Comparison of ENCODE assay signal across 2 cellular contexts in the genomic region with DNA sequence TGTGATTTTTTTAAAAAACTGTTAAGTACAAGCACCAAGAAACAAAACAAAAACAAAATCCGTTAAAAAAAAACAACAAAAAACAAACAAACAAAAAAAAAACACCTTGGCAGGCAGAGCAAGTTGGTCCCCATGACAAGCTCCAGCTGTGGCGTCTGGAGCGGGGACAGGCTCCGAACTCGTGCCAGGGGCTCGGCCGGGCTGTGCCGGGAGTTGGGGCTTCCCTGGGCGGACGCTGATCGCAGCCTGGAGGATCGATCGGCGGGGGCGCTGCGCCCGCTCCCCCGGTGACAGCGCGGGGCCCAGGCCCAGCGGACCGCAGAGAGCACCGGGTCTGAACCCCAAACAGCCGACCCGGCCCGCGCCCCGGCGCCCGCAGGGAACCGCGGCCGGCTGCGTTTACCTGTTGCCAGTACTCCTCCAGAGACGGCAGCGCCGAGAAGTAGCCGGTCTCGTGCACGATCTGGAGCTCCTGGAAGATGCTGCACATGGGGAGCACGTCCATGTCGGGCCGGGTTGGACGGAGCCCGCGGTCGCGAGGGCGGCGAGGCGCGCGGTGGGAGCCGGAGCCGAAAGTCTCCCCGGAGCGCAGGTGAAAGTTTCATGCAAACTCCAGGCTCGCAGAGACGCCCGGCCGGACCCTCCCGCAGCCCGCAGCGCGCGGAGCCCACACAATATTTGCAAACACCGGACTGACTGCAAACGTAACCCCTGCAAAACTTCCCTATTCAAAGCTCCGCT.
TF ChIP-seq lines count a peak whose summit lies in the region.

A gene (minus strand): TSS at position 700 of the 741 bp plus-strand sequence. CDS start 195 bp downstream, at position 505.

TF ChIP-seq in GM23338, 12 proteins besides CTCF, POLR2A, EP300 and RAD21:
- TF ChIP-seq, protein P1, sequence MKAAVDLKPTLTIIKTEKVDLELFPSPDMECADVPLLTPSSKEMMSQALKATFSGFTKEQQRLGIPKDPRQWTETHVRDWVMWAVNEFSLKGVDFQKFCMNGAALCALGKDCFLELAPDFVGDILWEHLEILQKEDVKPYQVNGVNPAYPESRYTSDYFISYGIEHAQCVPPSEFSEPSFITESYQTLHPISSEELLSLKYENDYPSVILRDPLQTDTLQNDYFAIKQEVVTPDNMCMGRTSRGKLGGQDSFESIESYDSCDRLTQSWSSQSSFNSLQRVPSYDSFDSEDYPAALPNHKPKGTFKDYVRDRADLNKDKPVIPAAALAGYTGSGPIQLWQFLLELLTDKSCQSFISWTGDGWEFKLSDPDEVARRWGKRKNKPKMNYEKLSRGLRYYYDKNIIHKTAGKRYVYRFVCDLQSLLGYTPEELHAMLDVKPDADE (IDR thresholded peaks at IDR 0.05) = no peak
- TF ChIP-seq JUNB (IDR thresholded peaks at IDR 0.05; ENCODE audit: unreplicated experiment) = no peak
- no peak for TF ChIP-seq STAT1 (IDR thresholded peaks at IDR 0.05; ENCODE audit: unreplicated experiment)
- no peak for TF ChIP-seq POLR2AphosphoS5 (IDR thresholded peaks at IDR 0.05; ENCODE audit: low read depth)

TF ChIP-seq in K562, 482 proteins besides CTCF, POLR2A, EP300 and RAD21 (continued from another document and continues in another):
- no peak for TF ChIP-seq ZFP30 (CRISPR knock-in tag; IDR thresholded peaks at IDR 0.05; ENCODE audit: borderline replicate concordance)
- TF ChIP-seq, protein P2, sequence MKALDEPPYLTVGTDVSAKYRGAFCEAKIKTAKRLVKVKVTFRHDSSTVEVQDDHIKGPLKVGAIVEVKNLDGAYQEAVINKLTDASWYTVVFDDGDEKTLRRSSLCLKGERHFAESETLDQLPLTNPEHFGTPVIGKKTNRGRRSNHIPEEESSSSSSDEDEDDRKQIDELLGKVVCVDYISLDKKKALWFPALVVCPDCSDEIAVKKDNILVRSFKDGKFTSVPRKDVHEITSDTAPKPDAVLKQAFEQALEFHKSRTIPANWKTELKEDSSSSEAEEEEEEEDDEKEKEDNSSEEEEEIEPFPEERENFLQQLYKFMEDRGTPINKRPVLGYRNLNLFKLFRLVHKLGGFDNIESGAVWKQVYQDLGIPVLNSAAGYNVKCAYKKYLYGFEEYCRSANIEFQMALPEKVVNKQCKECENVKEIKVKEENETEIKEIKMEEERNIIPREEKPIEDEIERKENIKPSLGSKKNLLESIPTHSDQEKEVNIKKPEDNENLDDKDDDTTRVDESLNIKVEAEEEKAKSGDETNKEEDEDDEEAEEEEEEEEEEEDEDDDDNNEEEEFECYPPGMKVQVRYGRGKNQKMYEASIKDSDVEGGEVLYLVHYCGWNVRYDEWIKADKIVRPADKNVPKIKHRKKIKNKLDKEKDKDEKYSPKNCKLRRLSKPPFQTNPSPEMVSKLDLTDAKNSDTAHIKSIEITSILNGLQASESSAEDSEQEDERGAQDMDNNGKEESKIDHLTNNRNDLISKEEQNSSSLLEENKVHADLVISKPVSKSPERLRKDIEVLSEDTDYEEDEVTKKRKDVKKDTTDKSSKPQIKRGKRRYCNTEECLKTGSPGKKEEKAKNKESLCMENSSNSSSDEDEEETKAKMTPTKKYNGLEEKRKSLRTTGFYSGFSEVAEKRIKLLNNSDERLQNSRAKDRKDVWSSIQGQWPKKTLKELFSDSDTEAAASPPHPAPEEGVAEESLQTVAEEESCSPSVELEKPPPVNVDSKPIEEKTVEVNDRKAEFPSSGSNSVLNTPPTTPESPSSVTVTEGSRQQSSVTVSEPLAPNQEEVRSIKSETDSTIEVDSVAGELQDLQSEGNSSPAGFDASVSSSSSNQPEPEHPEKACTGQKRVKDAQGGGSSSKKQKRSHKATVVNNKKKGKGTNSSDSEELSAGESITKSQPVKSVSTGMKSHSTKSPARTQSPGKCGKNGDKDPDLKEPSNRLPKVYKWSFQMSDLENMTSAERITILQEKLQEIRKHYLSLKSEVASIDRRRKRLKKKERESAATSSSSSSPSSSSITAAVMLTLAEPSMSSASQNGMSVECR (CRISPR knock-in tag; IDR thresholded peaks at IDR 0.05) = peak; percentile 85
- 0 out of 2 replicates have a peak, but pooled peaks have one; percentile 20 for TF ChIP-seq PRMT5 (CRISPR knock-in tag; IDR thresholded peaks at IDR 0.05)
- 0 out of 4 replicates have a peak, but pooled peaks of 1 of the 2 experiments have one; percentile 8 for TF ChIP-seq SIN3A (IDR thresholded peaks at IDR 0.05; ENCODE audit: borderline replicate concordance in 2 of 2, control insufficient read depth in 1 of 2, low read depth in 2 of 2, low read length in 2 of 2)
- TF ChIP-seq, protein P3, sequence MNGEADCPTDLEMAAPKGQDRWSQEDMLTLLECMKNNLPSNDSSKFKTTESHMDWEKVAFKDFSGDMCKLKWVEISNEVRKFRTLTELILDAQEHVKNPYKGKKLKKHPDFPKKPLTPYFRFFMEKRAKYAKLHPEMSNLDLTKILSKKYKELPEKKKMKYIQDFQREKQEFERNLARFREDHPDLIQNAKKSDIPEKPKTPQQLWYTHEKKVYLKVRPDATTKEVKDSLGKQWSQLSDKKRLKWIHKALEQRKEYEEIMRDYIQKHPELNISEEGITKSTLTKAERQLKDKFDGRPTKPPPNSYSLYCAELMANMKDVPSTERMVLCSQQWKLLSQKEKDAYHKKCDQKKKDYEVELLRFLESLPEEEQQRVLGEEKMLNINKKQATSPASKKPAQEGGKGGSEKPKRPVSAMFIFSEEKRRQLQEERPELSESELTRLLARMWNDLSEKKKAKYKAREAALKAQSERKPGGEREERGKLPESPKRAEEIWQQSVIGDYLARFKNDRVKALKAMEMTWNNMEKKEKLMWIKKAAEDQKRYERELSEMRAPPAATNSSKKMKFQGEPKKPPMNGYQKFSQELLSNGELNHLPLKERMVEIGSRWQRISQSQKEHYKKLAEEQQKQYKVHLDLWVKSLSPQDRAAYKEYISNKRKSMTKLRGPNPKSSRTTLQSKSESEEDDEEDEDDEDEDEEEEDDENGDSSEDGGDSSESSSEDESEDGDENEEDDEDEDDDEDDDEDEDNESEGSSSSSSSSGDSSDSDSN (IDR thresholded peaks at IDR 0.05; ENCODE audit: borderline replicate concordance in 1 of 2, low read depth in 2 of 2, low read length in 2 of 2) = peak in 1 of 2 experiments; percentile 90; a peak in 2 of 4 replicates
- peak; percentile 82 for TF ChIP-seq EGR1 (conservative IDR thresholded peaks at IDR 0.05)
- peak; percentile 58; the same call in 1 of the 2 replicates for TF ChIP-seq SMAD4 (CRISPR knock-in tag; conservative IDR thresholded peaks at IDR 0.05)
- 0 out of 2 replicates have a peak, but pooled peaks have one; percentile 4 for TF ChIP-seq CBFA2T3 (IDR thresholded peaks at IDR 0.05)
- 0 out of 2 replicates have a peak, but pooled peaks have one; percentile 10 for TF ChIP-seq RNF2 (IDR thresholded peaks at IDR 0.05)
- TF ChIP-seq U2AF1 (optimal IDR thresholded peaks at IDR 0.05; ENCODE audit: low read depth, low read length) = peak; percentile 50
- TF ChIP-seq BHLHE40 (IDR thresholded peaks at IDR 0.05; ENCODE audit: low read length) = peak; percentile 55
- 0 out of 2 replicates have a peak, but pooled peaks have one; percentile 55 for TF ChIP-seq DNMT1 (IDR thresholded peaks at IDR 0.05)
- TF ChIP-seq RBFOX2 (IDR thresholded peaks at IDR 0.05; ENCODE audit: low read depth, low read length) = peak; percentile 64
- peak in 1 of 2 experiments; percentile 74; a peak in 2 of 4 replicates for TF ChIP-seq HDAC1 (IDR thresholded peaks at IDR 0.05)
- TF ChIP-seq ADNP (tag; IDR thresholded peaks at IDR 0.05) = no peak
- peak; percentile 72 for TF ChIP-seq ZFX (CRISPR knock-in tag; IDR thresholded peaks at IDR 0.05)
- peak; percentile 54; the same call in 1 of the 2 replicates for TF ChIP-seq L3MBTL2 (IDR thresholded peaks at IDR 0.05)
- TF ChIP-seq CBFA2T2 (conservative IDR thresholded peaks at IDR 0.05) = no peak
- TF ChIP-seq YY1 (IDR thresholded peaks at IDR 0.05; ENCODE audit: borderline replicate concordance in 1 of 3, control insufficient read depth in 1 of 3, extremely low read depth in 1 of 3, insufficient read depth in 3 of 3, insufficient read length in 1 of 3, insufficient replicate concordance in 2 of 3, low read depth in 1 of 3, low read length in 2 of 3) = peak in 1 of 3 experiments; percentile 56
- TF ChIP-seq ZNF23 (CRISPR knock-in tag; IDR thresholded peaks at IDR 0.05) = no peak
- TF ChIP-seq C11orf30 (IDR thresholded peaks at IDR 0.05; ENCODE audit: low read depth) = no peak
- no peak for TF ChIP-seq BRF1 (IDR thresholded peaks at IDR 0.05; ENCODE audit: borderline replicate concordance, extremely low read depth, insufficient read length)
- TF ChIP-seq HLTF (IDR thresholded peaks at IDR 0.05) = 0 out of 2 replicates have a peak, but pooled peaks have one; percentile 11
- TF ChIP-seq, protein P4, sequence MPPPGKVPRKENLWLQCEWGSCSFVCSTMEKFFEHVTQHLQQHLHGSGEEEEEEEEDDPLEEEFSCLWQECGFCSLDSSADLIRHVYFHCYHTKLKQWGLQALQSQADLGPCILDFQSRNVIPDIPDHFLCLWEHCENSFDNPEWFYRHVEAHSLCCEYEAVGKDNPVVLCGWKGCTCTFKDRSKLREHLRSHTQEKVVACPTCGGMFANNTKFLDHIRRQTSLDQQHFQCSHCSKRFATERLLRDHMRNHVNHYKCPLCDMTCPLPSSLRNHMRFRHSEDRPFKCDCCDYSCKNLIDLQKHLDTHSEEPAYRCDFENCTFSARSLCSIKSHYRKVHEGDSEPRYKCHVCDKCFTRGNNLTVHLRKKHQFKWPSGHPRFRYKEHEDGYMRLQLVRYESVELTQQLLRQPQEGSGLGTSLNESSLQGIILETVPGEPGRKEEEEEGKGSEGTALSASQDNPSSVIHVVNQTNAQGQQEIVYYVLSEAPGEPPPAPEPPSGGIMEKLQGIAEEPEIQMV (tag; conservative IDR thresholded peaks at IDR 0.05; ENCODE audit: low read depth) = peak; percentile 93
- TF ChIP-seq HNRNPLL (IDR thresholded peaks at IDR 0.05; ENCODE audit: low read depth, low read length, poor library complexity, severe bottlenecking) = no peak
- peak; percentile 26 for TF ChIP-seq PHF20 (IDR thresholded peaks at IDR 0.05; ENCODE audit: partially characterized antibody)
- TF ChIP-seq TGIF2 (CRISPR knock-in tag; IDR thresholded peaks at IDR 0.05) = peak; percentile 49; the same call in 1 of the 2 replicates
- no peak for TF ChIP-seq NFYB (IDR thresholded peaks at IDR 0.05; ENCODE audit: extremely low read depth, insufficient read length)
- 0 out of 2 replicates have a peak, but pooled peaks have one; percentile 15 for TF ChIP-seq ZBTB17 (CRISPR knock-in tag; IDR thresholded peaks at IDR 0.05)
- no peak for TF ChIP-seq ETV6 (IDR thresholded peaks at IDR 0.05; ENCODE audit: borderline replicate concordance in 1 of 2, low read depth in 2 of 2, low read length in 1 of 2)
- 0 out of 2 replicates have a peak, but pooled peaks have one; percentile 77 for TF ChIP-seq ETV6 (CRISPR knock-in tag; IDR thresholded peaks at IDR 0.05; ENCODE audit: borderline replicate concordance)
- TF ChIP-seq CC2D1A (IDR thresholded peaks at IDR 0.05) = peak; percentile 84
- TF ChIP-seq CEBPG (CRISPR knock-in tag; IDR thresholded peaks at IDR 0.05) = peak; percentile 49; the same call in 1 of the 2 replicates
- no peak for TF ChIP-seq CEBPG (tag; conservative IDR thresholded peaks at IDR 0.05 in 1 of 2, IDR thresholded peaks at IDR 0.05 in 1 of 2)
- TF ChIP-seq, protein P5, sequence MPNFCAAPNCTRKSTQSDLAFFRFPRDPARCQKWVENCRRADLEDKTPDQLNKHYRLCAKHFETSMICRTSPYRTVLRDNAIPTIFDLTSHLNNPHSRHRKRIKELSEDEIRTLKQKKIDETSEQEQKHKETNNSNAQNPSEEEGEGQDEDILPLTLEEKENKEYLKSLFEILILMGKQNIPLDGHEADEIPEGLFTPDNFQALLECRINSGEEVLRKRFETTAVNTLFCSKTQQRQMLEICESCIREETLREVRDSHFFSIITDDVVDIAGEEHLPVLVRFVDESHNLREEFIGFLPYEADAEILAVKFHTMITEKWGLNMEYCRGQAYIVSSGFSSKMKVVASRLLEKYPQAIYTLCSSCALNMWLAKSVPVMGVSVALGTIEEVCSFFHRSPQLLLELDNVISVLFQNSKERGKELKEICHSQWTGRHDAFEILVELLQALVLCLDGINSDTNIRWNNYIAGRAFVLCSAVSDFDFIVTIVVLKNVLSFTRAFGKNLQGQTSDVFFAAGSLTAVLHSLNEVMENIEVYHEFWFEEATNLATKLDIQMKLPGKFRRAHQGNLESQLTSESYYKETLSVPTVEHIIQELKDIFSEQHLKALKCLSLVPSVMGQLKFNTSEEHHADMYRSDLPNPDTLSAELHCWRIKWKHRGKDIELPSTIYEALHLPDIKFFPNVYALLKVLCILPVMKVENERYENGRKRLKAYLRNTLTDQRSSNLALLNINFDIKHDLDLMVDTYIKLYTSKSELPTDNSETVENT (CRISPR knock-in tag; IDR thresholded peaks at IDR 0.05) = 0 out of 2 replicates have a peak, but pooled peaks have one; percentile 44
- 0 out of 4 replicates have a peak, but pooled peaks of 1 of the 2 experiments have one; percentile 0 for TF ChIP-seq TBL1XR1 (IDR thresholded peaks at IDR 0.05; ENCODE audit: low read length in 2 of 2)
- TF ChIP-seq MAZ (CRISPR knock-in tag; conservative IDR thresholded peaks at IDR 0.05 in 1 of 2, IDR thresholded peaks at IDR 0.05 in 1 of 2) = 0 out of 4 replicates have a peak, but pooled peaks of 1 of the 2 experiments have one; percentile 23
- TF ChIP-seq, protein P6, sequence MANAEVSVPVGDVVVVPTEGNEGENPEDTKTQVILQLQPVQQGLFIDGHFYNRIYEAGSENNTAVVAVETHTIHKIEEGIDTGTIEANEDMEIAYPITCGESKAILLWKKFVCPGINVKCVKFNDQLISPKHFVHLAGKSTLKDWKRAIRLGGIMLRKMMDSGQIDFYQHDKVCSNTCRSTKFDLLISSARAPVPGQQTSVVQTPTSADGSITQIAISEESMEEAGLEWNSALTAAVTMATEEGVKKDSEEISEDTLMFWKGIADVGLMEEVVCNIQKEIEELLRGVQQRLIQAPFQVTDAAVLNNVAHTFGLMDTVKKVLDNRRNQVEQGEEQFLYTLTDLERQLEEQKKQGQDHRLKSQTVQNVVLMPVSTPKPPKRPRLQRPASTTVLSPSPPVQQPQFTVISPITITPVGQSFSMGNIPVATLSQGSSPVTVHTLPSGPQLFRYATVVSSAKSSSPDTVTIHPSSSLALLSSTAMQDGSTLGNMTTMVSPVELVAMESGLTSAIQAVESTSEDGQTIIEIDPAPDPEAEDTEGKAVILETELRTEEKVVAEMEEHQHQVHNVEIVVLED (CRISPR knock-in tag; IDR thresholded peaks at IDR 0.05) = no peak
- no peak for TF ChIP-seq IFI16 (CRISPR knock-in tag; IDR thresholded peaks at IDR 0.05)
